1 cellular context compared by ENCODE assay signal in genomic region chr2:88201811-88202169, GRCh38.
A peak's percentile ranks its signal among the peaks of the same experiment; 100 is the strongest.
TF ChIP-seq lines count a peak whose summit lies in the region.

No MANE protein-coding gene starts in this region.

TF ChIP-seq in HepG2, 621 proteins besides CTCF, POLR2A, EP300 and RAD21 (continued from another document):
- TF ChIP-seq ZBTB33 (CRISPR knock-in tag; IDR thresholded peaks at IDR 0.05): 0 out of 2 replicates have a peak, but pooled peaks have one; percentile 13
